ENCODE assay signal across 19 cellular contexts in genomic region chr2:238729261-238729935, GRCh38.
DNase-seq lines count a peak whose midpoint lies in the region; ATAC-seq, FAIRE-seq and TF ChIP-seq lines count a peak whose summit lies in the region.
"Had no signal": no experiment of that assay in that cellular context is flagged by ENCODE, and none has a peak within 500 bp of the region (broad histone marks: within the 10 kb centered on the region; RNA-seq: fewer than 3 reads in every experiment).

No MANE protein-coding gene starts in this region.

- H3K27ac ChIP-seq in Peyer's patch (peak overlapping the region in 3 of 4 donors; percentile 22 to 86 (median 56)), mesodermal cell (ENCODE audit: low read depth, low read length, severe bottlenecking) (peak overlapping the region; percentile 65), subcutaneous abdominal adipose tissue (ENCODE audit: low read depth, low read length) (peak overlapping the region; percentile 82)
- no peak overlapping the region for H3K27ac ChIP-seq in CD8-positive, alpha-beta T cell (ENCODE audit: low read depth, low read length)

- 88 to 91% methylated on average over 10 to 11 of the region's 11 CpGs for WGBS in mesodermal cell (ENCODE audit: insufficient coverage in 2 of 2), 2 experiments

- H3K9ac ChIP-seq in subcutaneous abdominal adipose tissue (ENCODE audit: low read length in 5 of 5), result peak overlapping the region in 2 of 5 donors; percentile 2 to 27

- no peak overlapping the region for H3K4me3 Mint-ChIP-seq in chondrocyte (ENCODE audit: unreplicated experiment)
- H3K4me3 Mint-ChIP-seq in CD8-positive, alpha-beta T cell, result no peak overlapping the region
- H3K4me3 Mint-ChIP-seq: activated naive CD4-positive, alpha-beta T cell treated with anti-CD3 and anti-CD28 coated beads, Interleukin-2, amount 10 ng/mL, durations not matched to agents 7 days and 5 days; GM23338; IgD-negative memory B cell; natural killer cell treated with Interleukin-12 subunit alpha and Interleukin-12 subunit beta and Interleukin-15 and Interleukin-18, amount 100 ng/mL, for 72 hours had no signal

- H3K27me3 ChIP-seq in Peyer's patch (no peaks in the 10 kb centered on the region), subcutaneous abdominal adipose tissue (ENCODE audit: control insufficient read depth in 5 of 5, insufficient read depth in 4 of 5, low read length in 5 of 5) (no peaks in the 10 kb centered on the region)
- no peaks in the 10 kb centered on the region for H3K27me3 ChIP-seq in CD8-positive, alpha-beta T cell (ENCODE audit: insufficient read depth, low read length)

- H3K36me3 ChIP-seq in Peyer's patch (no peaks in the 10 kb centered on the region), mesodermal cell (ENCODE audit: control insufficient read depth, insufficient read depth, low read length) (no peaks in the 10 kb centered on the region), subcutaneous abdominal adipose tissue (ENCODE audit: control insufficient read depth in 5 of 5, insufficient read depth in 5 of 5, low read length in 5 of 5) (no peaks in the 10 kb centered on the region)
- H3K36me3 ChIP-seq in CD8-positive, alpha-beta T cell (ENCODE audit: insufficient read depth, low read length), result no peaks in the 10 kb centered on the region
- H3K36me3 ChIP-seq: BE2C had no signal

- DNase-seq in Peyer's patch, result no peak
- DNase-seq in chondrocyte (ENCODE audit: low spot score), result no peak
- DNase-seq in NCI-H345 treated with DMSO at 0.1 percent for 48 hours (lab: John Stamatoyannopoulos, UW; ENCODE audit: unreplicated experiment), result no peak
- DNase-seq in HTR-8/SVneo (ENCODE audit: insufficient read length, low spot score), result no peak
- DNase-seq in CD8-positive, alpha-beta T cell, result no peak
- DNase-seq: activated CD8-positive, alpha-beta memory T cell treated with anti-CD3 and anti-CD28 coated beads, Interleukin-2, amount 50 U/mL, for 4 hours; activated naive CD4-positive, alpha-beta T cell treated with anti-CD3 and anti-CD28 coated beads, Interleukin-2, amount 10 ng/mL, durations not matched to agents 7 days and 5 days; BE2C; cerebellar nuclear complex; kidney; NCI-H748 treated with DMSO at 0.1 percent for 48 hours; stimulated activated CD4-positive, alpha-beta T cell treated with anti-CD3 and anti-CD28 coated beads, Interleukin-4, amount 100 ng/mL, for 1 hour had no signal

- TF ChIP-seq CTCF in Peyer's patch (IDR thresholded peaks at IDR 0.05), result no peak
- no peak for TF ChIP-seq CTCF in chondrocyte (IDR thresholded peaks at IDR 0.05)
- TF ChIP-seq CTCF in CD8-positive, alpha-beta T cell (IDR thresholded peaks at IDR 0.05), result no peak

- no peak overlapping the region for H3K4me3 ChIP-seq in Peyer's patch
- H3K4me3 ChIP-seq in mesodermal cell (ENCODE audit: extremely low read depth, insufficient read depth, low read length, poor library complexity, severe bottlenecking), result no peak overlapping the region
- peak overlapping the region in 1 of 5 donors; percentile 1 for H3K4me3 ChIP-seq in subcutaneous abdominal adipose tissue (ENCODE audit: low read depth in 1 of 5, low read length in 5 of 5)
- H3K4me3 ChIP-seq in CD8-positive, alpha-beta T cell (ENCODE audit: low read depth, low read length), result no peak overlapping the region
- H3K4me3 ChIP-seq: GM23338 had no signal

- no peak for ATAC-seq in GM18870 (IDR thresholded peaks at IDR 0.05; ENCODE audit: unreplicated experiment)
- ATAC-seq in CD8-positive, alpha-beta T cell, result no peak
- ATAC-seq: activated CD4-positive, CD25-positive, alpha-beta regulatory T cell treated with anti-CD3 and anti-CD28 coated beads, Interleukin-2, amount 50 U/mL, for 24 hours had no signal

- FAIRE-seq in HTR-8/SVneo (lab: Jason Lieb, UNC), result no peak
- FAIRE-seq: kidney had no signal

- peaks cover 25% of the 10 kb centered on the region for H3K27me3 Mint-ChIP-seq in chondrocyte (ENCODE audit: low read depth)
- peaks cover 15% of the 10 kb centered on the region for H3K27me3 Mint-ChIP-seq in CD8-positive, alpha-beta T cell (ENCODE audit: low read depth)

- H3K27ac Mint-ChIP-seq in chondrocyte (ENCODE audit: unreplicated experiment), result peak overlapping the region; percentile 84
- no peak overlapping the region for H3K27ac Mint-ChIP-seq in CD8-positive, alpha-beta T cell
- H3K27ac Mint-ChIP-seq: activated naive CD4-positive, alpha-beta T cell treated with anti-CD3 and anti-CD28 coated beads, Interleukin-2, amount 10 ng/mL, durations not matched to agents 7 days and 5 days; GM23338; IgD-negative memory B cell; natural killer cell treated with Interleukin-12 subunit alpha and Interleukin-12 subunit beta and Interleukin-15 and Interleukin-18, amount 100 ng/mL, for 72 hours had no signal

- peaks cover 15% of the 10 kb centered on the region for H3K4me1 Mint-ChIP-seq in chondrocyte (ENCODE audit: low read depth)
- no peaks in the 10 kb centered on the region for H3K4me1 Mint-ChIP-seq in CD8-positive, alpha-beta T cell (ENCODE audit: low read depth)
- H3K4me1 Mint-ChIP-seq: activated naive CD4-positive, alpha-beta T cell treated with anti-CD3 and anti-CD28 coated beads, Interleukin-2, amount 10 ng/mL, durations not matched to agents 7 days and 5 days; GM23338 had no signal

- no peaks in the 10 kb centered on the region for H3K9me3 Mint-ChIP-seq in chondrocyte (ENCODE audit: low read depth)
- H3K9me3 Mint-ChIP-seq in CD8-positive, alpha-beta T cell, result no peaks in the 10 kb centered on the region
- H3K9me3 Mint-ChIP-seq: activated naive CD4-positive, alpha-beta T cell treated with anti-CD3 and anti-CD28 coated beads, Interleukin-2, amount 10 ng/mL, durations not matched to agents 7 days and 5 days; GM23338 had no signal

- H3K9me3 ChIP-seq in Peyer's patch, result no peaks in the 10 kb centered on the region
- H3K9me3 ChIP-seq in mesodermal cell (ENCODE audit: control insufficient read depth, low read length), result no peaks in the 10 kb centered on the region
- H3K9me3 ChIP-seq in subcutaneous abdominal adipose tissue (ENCODE audit: control insufficient read depth in 5 of 5, low read length in 5 of 5), result peaks cover 0 to 3% (median 0%) of the 10 kb centered on the region in 5 donors
- no peaks in the 10 kb centered on the region for H3K9me3 ChIP-seq in CD8-positive, alpha-beta T cell (ENCODE audit: low read length)
- H3K9me3 ChIP-seq: BE2C had no signal

- intact Hi-C loops in CD8-positive, alpha-beta T cell (cut with DNase I, micrococcal nuclease), result no loop called here

- CTCF ChIA-PET in CD8-positive, alpha-beta T cell (lab: Charles Lee), result no interaction called here

- no peak for TF ChIP-seq POLR2A in Peyer's patch (IDR thresholded peaks at IDR 0.05)

- POLR2A ChIA-PET in CD8-positive, alpha-beta T cell (lab: Charles Lee), result no interaction called here

- no peaks in the 10 kb centered on the region for H3K4me1 ChIP-seq in Peyer's patch
- H3K4me1 ChIP-seq in mesodermal cell (ENCODE audit: control insufficient read depth, insufficient read depth, low read length, poor library complexity, severe bottlenecking), result peaks cover 4% of the 10 kb centered on the region
- peaks cover 5 to 44% (median 38%) of the 10 kb centered on the region in 5 donors for H3K4me1 ChIP-seq in subcutaneous abdominal adipose tissue (ENCODE audit: control insufficient read depth in 5 of 5, insufficient read depth in 5 of 5, low read length in 5 of 5)
- no peaks in the 10 kb centered on the region for H3K4me1 ChIP-seq in CD8-positive, alpha-beta T cell (ENCODE audit: insufficient read depth, low read length)
- H3K4me1 ChIP-seq: BE2C had no signal

- H3K36me3 Mint-ChIP-seq in chondrocyte (ENCODE audit: low read depth), result peaks cover 2% of the 10 kb centered on the region
- H3K36me3 Mint-ChIP-seq in CD8-positive, alpha-beta T cell, result no peaks in the 10 kb centered on the region
- H3K36me3 Mint-ChIP-seq: activated naive CD4-positive, alpha-beta T cell treated with anti-CD3 and anti-CD28 coated beads, Interleukin-2, amount 10 ng/mL, durations not matched to agents 7 days and 5 days; IgD-negative memory B cell; natural killer cell treated with Interleukin-12 subunit alpha and Interleukin-12 subunit beta and Interleukin-15 and Interleukin-18, amount 100 ng/mL, for 72 hours had no signal
